9 cellular contexts compared by ENCODE assay signal in genomic region chr12:90515199-90516175, GRCh38.
DNase-seq lines count a peak whose midpoint lies in the region; ATAC-seq and TF ChIP-seq lines count a peak whose summit lies in the region.
"Had no signal": no experiment of that assay in that cellular context is flagged by ENCODE, and none has a peak within 500 bp of the region (broad histone marks: within the 10 kb centered on the region; RNA-seq: fewer than 3 reads in every experiment).

No MANE protein-coding gene starts in this region.

- WGBS in right lobe of liver (ENCODE audit: insufficient coverage, low coverage, low lambda C conversion rate, missing lambda C conversion rate): 37% methylated on average over 2 of the region's 2 CpGs

- CTCF ChIA-PET in CD4-positive, alpha-beta T cell (lab: Charles Lee): no interaction called here

- H3K4me3 ChIP-seq in fibroblast of pulmonary artery (replicated peaks; ENCODE audit: low read depth, low read length): no peak overlapping the region
- no peak overlapping the region for H3K4me3 ChIP-seq in right lobe of liver

- TF ChIP-seq CTCF in fibroblast of pulmonary artery (IDR thresholded peaks at IDR 0.05; ENCODE audit: low read length, missing control alignments): no peak
- TF ChIP-seq CTCF in CD4-positive, alpha-beta T cell (IDR thresholded peaks at IDR 0.05): no peak
- no peak for TF ChIP-seq CTCF in right lobe of liver (IDR thresholded peaks at IDR 0.05)

- no peak overlapping the region for H3K4me3 Mint-ChIP-seq in CD4-positive, alpha-beta T cell

- no peak overlapping the region for H3K27ac ChIP-seq in CD4-positive, alpha-beta T cell (ENCODE audit: low read depth, low read length)
- H3K27ac ChIP-seq in right lobe of liver: no peak overlapping the region

- no peaks in the 10 kb centered on the region for H3K9me3 ChIP-seq in CD4-positive, alpha-beta T cell (ENCODE audit: control insufficient read depth, low read length)
- no peaks in the 10 kb centered on the region for H3K9me3 ChIP-seq in right lobe of liver

- H3K4me1 ChIP-seq in right lobe of liver: no peaks in the 10 kb centered on the region

- no peaks in the 10 kb centered on the region for H3K27me3 Mint-ChIP-seq in CD4-positive, alpha-beta T cell

- POLR2A ChIA-PET in CD4-positive, alpha-beta T cell (lab: Charles Lee): no interaction called here

- H3K36me3 Mint-ChIP-seq in CD4-positive, alpha-beta T cell (ENCODE audit: low read depth): no peaks in the 10 kb centered on the region

- no peaks in the 10 kb centered on the region for H3K36me3 ChIP-seq in right lobe of liver

- intact Hi-C loops in CD4-positive, alpha-beta T cell (cut with DNase I, micrococcal nuclease): no loop called here
- intact Hi-C loops in right lobe of liver (cut with DNase I): no loop called here

- H3K9me3 Mint-ChIP-seq in CD4-positive, alpha-beta T cell: no peaks in the 10 kb centered on the region

- peak; percentile 87 for ATAC-seq in GM18499 (IDR thresholded peaks at IDR 0.05; ENCODE audit: insufficient read depth, unreplicated experiment)
- ATAC-seq in GM21515 (IDR thresholded peaks at IDR 0.05; ENCODE audit: unreplicated experiment): peak; percentile 98
- ATAC-seq in HG03439 (IDR thresholded peaks at IDR 0.05; ENCODE audit: unreplicated experiment): peak; percentile 99
- no peak for ATAC-seq in CD4-positive, alpha-beta T cell (ENCODE audit: poor library complexity)
- no peak for ATAC-seq in right lobe of liver

- H3K4me1 Mint-ChIP-seq in CD4-positive, alpha-beta T cell (ENCODE audit: low read depth): peaks cover 5% of the 10 kb centered on the region

- DNase-seq in fibroblast of pulmonary artery (ENCODE audit: low read depth) (peak; percentile 26), mucosa of gallbladder (ENCODE audit: low spot score) (no peak), putamen (ENCODE audit: low spot score) (no peak), right lobe of liver (no peak)
- DNase-seq in CD4-positive, alpha-beta T cell: no peak
- DNase-seq: activated CD4-positive, CD25-positive, alpha-beta regulatory T cell had no signal

- no peak overlapping the region for H3K27ac Mint-ChIP-seq in CD4-positive, alpha-beta T cell

- TF ChIP-seq POLR2A in right lobe of liver (IDR thresholded peaks at IDR 0.05): no peak

- no peaks in the 10 kb centered on the region for H3K27me3 ChIP-seq in CD4-positive, alpha-beta T cell (ENCODE audit: control insufficient read depth, insufficient read depth, low read length)
- H3K27me3 ChIP-seq in right lobe of liver: no peaks in the 10 kb centered on the region

Comparison
In these comparisons a context has a peak if more than half of its experiments do, and no peak if none do; other contexts are left out.
1. ATAC-seq: peak in GM18499 (single experiment), GM21515 (single experiment) and HG03439 (single experiment); none in CD4-positive, alpha-beta T cell (single experiment) and right lobe of liver (0 of 4).